Comparison of ENCODE assay signal across 7 cellular contexts in the genomic region with DNA sequence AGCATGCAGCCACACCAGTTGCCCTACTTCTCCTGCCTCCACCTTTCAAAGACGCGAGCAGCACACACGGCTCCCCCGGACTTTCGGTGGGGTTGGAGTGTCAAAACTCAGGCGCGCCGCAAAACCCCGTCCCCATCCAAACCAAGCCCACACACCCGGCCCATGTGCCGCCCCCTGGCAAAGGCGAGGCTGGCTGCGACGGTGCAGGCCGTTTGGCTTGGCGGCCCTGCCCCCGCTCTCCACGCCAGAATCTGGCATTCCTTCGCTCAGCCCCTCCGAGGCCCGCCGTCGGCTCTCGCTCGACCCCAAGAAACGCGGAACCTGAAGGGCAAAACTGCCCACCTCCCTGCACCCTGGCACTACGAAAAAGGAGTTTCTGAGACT. TPM values are rescaled to one million over a fixed set of nuclear protein-coding genes. Genes with fewer than 3 reads are reported as not detected.
A peak's percentile ranks its signal among the peaks of the same experiment; 100 is the strongest.
DNase-seq lines count a peak whose midpoint lies in the region; ATAC-seq and TF ChIP-seq lines count a peak whose summit lies in the region.
"Not testable (repeated sequence)": the region's sequence is repeated elsewhere in the genome, so short reads cannot be mapped to it uniquely, and the experiment has no call there.

No MANE protein-coding gene starts in this region.

- not testable (repeated sequence) for H3K9me3 ChIP-seq in Peyer's patch; naive thymus-derived CD4-positive, alpha-beta T cell (ENCODE audit: control insufficient read depth in 2 of 3, low read length in 3 of 3)

- CTCF ChIA-PET in naive thymus-derived CD4-positive, alpha-beta T cell (lab: Charles Lee): not testable (repeated sequence)

- H3K27me3 ChIP-seq in Peyer's patch; naive thymus-derived CD4-positive, alpha-beta T cell (ENCODE audit: control insufficient read depth in 2 of 2, insufficient read depth in 2 of 2, low read length in 2 of 2): not testable (repeated sequence)

- not testable (repeated sequence) for H3K36me3 Mint-ChIP-seq in naive thymus-derived CD4-positive, alpha-beta T cell

- H3K27ac Mint-ChIP-seq in naive thymus-derived CD4-positive, alpha-beta T cell: not testable (repeated sequence)

- H3K4me1 Mint-ChIP-seq in naive thymus-derived CD4-positive, alpha-beta T cell: peaks cover 0 to 10% (median 9%) of the 10 kb centered on the region in 7 donors

- not testable (repeated sequence) for TF ChIP-seq CTCF in GM12865 (IDR thresholded peaks at IDR 0.05; ENCODE audit: insufficient read depth, low read depth, low read length, missing control alignments); Peyer's patch (IDR thresholded peaks at IDR 0.05); cardiac fibroblast (IDR thresholded peaks at IDR 0.05; ENCODE audit: low read depth, low read length)

- not testable (repeated sequence) for DNase-seq in GM12865 (ENCODE audit: low read depth); cardiac fibroblast (ENCODE audit: low read depth in 2 of 2)
- peak in 1 of 3 donors; percentile 48 for DNase-seq in Peyer's patch
- peak; percentile 22 for DNase-seq in activated T-cell treated with anti-CD3 and anti-CD28 coated beads, Interleukin-2, amount 50 U/mL, for 1 hour
- DNase-seq in left cardiac atrium: peak; percentile 30
- DNase-seq in naive thymus-derived CD4-positive, alpha-beta T cell: peak in 3 of 9 donors; percentile 10 to 27 (median 23)
- DNase-seq in stimulated activated CD4-positive, alpha-beta T cell treated with anti-CD3 and anti-CD28 coated beads, Interleukin-12 subunit alpha, Interleukin-12 subunit beta, amount 100 ng/mL, for 4 hours: peak; percentile 11

- not testable (repeated sequence) for H3K27me3 Mint-ChIP-seq in naive thymus-derived CD4-positive, alpha-beta T cell

- peak overlapping the region; percentile 62 to 86 (median 78) for H3K27ac ChIP-seq in Peyer's patch
- H3K27ac ChIP-seq in naive thymus-derived CD4-positive, alpha-beta T cell (ENCODE audit: low read depth, low read length): peak overlapping the region; percentile 63

- not testable (repeated sequence) for ATAC-seq in left cardiac atrium; naive thymus-derived CD4-positive, alpha-beta T cell

- H3K4me3 ChIP-seq in GM12865 (ENCODE audit: low read depth, low read length) (peak overlapping the region; percentile 48), Peyer's patch (peak overlapping the region; percentile 63 to 76 (median 70)), cardiac fibroblast (replicated peaks in 1 of 2; ENCODE audit: low read depth in 2 of 2, low read length in 2 of 2) (peak overlapping the region; percentile 50 to 57)
- not testable (repeated sequence) for H3K4me3 ChIP-seq in naive thymus-derived CD4-positive, alpha-beta T cell (ENCODE audit: low read length)

- intact Hi-C loops in left cardiac atrium (cut with DNase I); naive thymus-derived CD4-positive, alpha-beta T cell (cut with micrococcal nuclease): not testable (repeated sequence)

- H3K9me3 Mint-ChIP-seq in naive thymus-derived CD4-positive, alpha-beta T cell: not testable (repeated sequence)

- H3K4me1 ChIP-seq in Peyer's patch; naive thymus-derived CD4-positive, alpha-beta T cell (ENCODE audit: control insufficient read depth in 2 of 2, insufficient read depth in 2 of 2, low read length in 2 of 2): not testable (repeated sequence)

- POLR2A ChIA-PET in naive thymus-derived CD4-positive, alpha-beta T cell (lab: Charles Lee): not testable (repeated sequence)

- TF ChIP-seq POLR2A in Peyer's patch (IDR thresholded peaks at IDR 0.05): not testable (repeated sequence)

- H3K36me3 ChIP-seq in Peyer's patch; naive thymus-derived CD4-positive, alpha-beta T cell (ENCODE audit: control insufficient read depth in 2 of 3, insufficient read depth in 3 of 3, low read length in 3 of 3): not testable (repeated sequence)

- H3K4me3 Mint-ChIP-seq in naive thymus-derived CD4-positive, alpha-beta T cell: peak overlapping the region in 8 of 10 donors; percentile 39 to 73 (median 61)

RNA-seq across cellular contexts. Expression of a gene that starts 0.8 kb away (rescaled TPM):
- total RNA-seq in Peyer's patch: 10 to 100 TPM; 35.5 to 47.6 (median 40.3) TPM
- 10 to 100 TPM; 44.7 to 45.0 TPM for total RNA-seq in left cardiac atrium
- 100 to 1,000 TPM in 2 of 5 experiments, 10 to 100 TPM in 3; 63.7 to 143 (median 80.6) TPM for total RNA-seq in naive thymus-derived CD4-positive, alpha-beta T cell
- 10 to 100 TPM; 25.4 to 32.0 TPM for polyA plus RNA-seq in naive thymus-derived CD4-positive, alpha-beta T cell
